In genomic region chr4:117001077-117001476, GRCh38 we compare ENCODE assay signal across 15 cellular contexts.
DNase-seq lines count a peak whose midpoint lies in the region; ATAC-seq lines count a peak whose summit lies in the region.
"Had no signal": no experiment of that assay in that cellular context is flagged by ENCODE, and none has a peak within 500 bp of the region (broad histone marks: within the 10 kb centered on the region; RNA-seq: fewer than 3 reads in every experiment).

No MANE protein-coding gene starts in this region.

- ATAC-seq in GM18858 (IDR thresholded peaks at IDR 0.05; ENCODE audit: unreplicated experiment) = peak; percentile 99
- peak; percentile 93 for ATAC-seq in HG02759 (IDR thresholded peaks at IDR 0.05; ENCODE audit: unreplicated experiment)
- peak; percentile 84 for ATAC-seq in HG03565 (IDR thresholded peaks at IDR 0.05; ENCODE audit: unreplicated experiment)
- ATAC-seq: activated T-cell treated with anti-CD3 and anti-CD28 coated beads, Interleukin-2, amount 50 U/mL, for 4 hours; naive thymus-derived CD4-positive, alpha-beta T cell; WTC11 had no signal

- DNase-seq in renal cortical epithelial cell (ENCODE audit: low read depth) (peak; percentile 59), DMS114 treated with DMSO at 0.1 percent for 48 hours (lab: John Stamatoyannopoulos, UW; ENCODE audit: unreplicated experiment) (no peak), cortex of kidney (lab: John Stamatoyannopoulos, UW) (no peak), mucosa of gallbladder (ENCODE audit: low spot score) (no peak)
- no peak for DNase-seq in activated CD4-positive, alpha-beta T cell treated with anti-CD3 and anti-CD28 coated beads for 4 hours
- DNase-seq: activated T-cell treated with anti-CD3 and anti-CD28 coated beads, Interleukin-2, amount 50 U/mL, for 4 hours; CD4-positive, alpha-beta memory T cell; foreskin fibroblast; naive thymus-derived CD4-positive, alpha-beta T cell; NCI-H69; SHP77 treated with DMSO at 0.1 percent for 48 hours had no signal
